ENCODE assay signal across 7 cellular contexts in genomic region chr16:68264128-68265077, GRCh38. TPM values are rescaled to one million over a fixed set of nuclear protein-coding genes. Genes with fewer than 3 reads are reported as not detected.
A peak's percentile ranks its signal among the peaks of the same experiment; 100 is the strongest.
DNase-seq lines count a peak whose midpoint lies in the region; ATAC-seq and TF ChIP-seq lines count a peak whose summit lies in the region.

SLC7A6 (plus strand) TSS chr16:68264526; CDS start chr16:68274727, 10,201 bp downstream.

- H3K27me3 Mint-ChIP-seq in central memory CD8-positive, alpha-beta T cell: no peaks in the 10 kb centered on the region

- peak within 1 kb of the TSS; percentile 86 for H3K4me3 Mint-ChIP-seq in central memory CD8-positive, alpha-beta T cell

- DNase-seq in GM13976 (ENCODE audit: low spot score): peak; percentile 92
- DNase-seq in HFF-Myc (ENCODE audit: extremely low read depth, low read depth): no peak
- DNase-seq in MV-4-11 (lab: John Stamatoyannopoulos, UW): peak; percentile 68
- peak; percentile 63 to 71 (median 68) for DNase-seq in activated CD4-positive, CD25-positive, alpha-beta regulatory T cell (lab: John Stamatoyannopoulos, UW)
- DNase-seq in central memory CD8-positive, alpha-beta T cell (ENCODE audit: low spot score in 2 of 2): peak; percentile 65 to 68
- no peak for DNase-seq in kidney epithelial cell (ENCODE audit: low read depth)
- peak; percentile 79 to 82 for DNase-seq in stimulated activated CD4-positive, alpha-beta T cell treated with anti-CD3 and anti-CD28 coated beads, Interleukin-15, amount 100 ng/mL, for 48 hours (ENCODE audit: low read depth in 2 of 2)

- H3K36me3 ChIP-seq in kidney epithelial cell (ENCODE audit: control insufficient read depth, insufficient read depth, low read length): no peaks in the 10 kb centered on the region

- in situ Hi-C loops in GM13976 (cut with MboI; ENCODE audit: low sequenced_read_pairs, unreplicated experiment): loop anchor here (5.0 kb wide), 1 partner anchor 68 kb away; no protein-coding TSS in a partner anchor

- no peaks in the 10 kb centered on the region for H3K9me3 Mint-ChIP-seq in central memory CD8-positive, alpha-beta T cell

- H3K36me3 Mint-ChIP-seq in central memory CD8-positive, alpha-beta T cell (ENCODE audit: insufficient read depth): peaks cover 17% of the 10 kb centered on the region

- H3K4me1 Mint-ChIP-seq in central memory CD8-positive, alpha-beta T cell: peaks cover 47% of the 10 kb centered on the region

- TF ChIP-seq CTCF in GM13976 (IDR thresholded peaks at IDR 0.05; ENCODE audit: borderline replicate concordance, control extremely low read depth, extremely low read depth, insufficient read depth, missing control alignments): peak; percentile 78
- TF ChIP-seq CTCF in HFF-Myc (IDR thresholded peaks at IDR 0.05; ENCODE audit: low read depth, low read length, missing control alignments): peak; percentile 71
- peak; percentile 76 for TF ChIP-seq CTCF in kidney epithelial cell (IDR thresholded peaks at IDR 0.05; ENCODE audit: insufficient read depth, low read length, poor library complexity, severe bottlenecking)

- ATAC-seq in central memory CD8-positive, alpha-beta T cell (replicated peaks; ENCODE audit: extremely low read depth, poor library complexity, severe bottlenecking): peak; percentile 77

- H3K4me3 ChIP-seq in HFF-Myc (replicated peaks; ENCODE audit: low read depth, low read length) (peak within 1 kb of the TSS; percentile 92), kidney epithelial cell (ENCODE audit: low read depth, low read length) (peak within 1 kb of the TSS; percentile 55)

- no peaks in the 10 kb centered on the region for H3K27me3 ChIP-seq in kidney epithelial cell (ENCODE audit: control insufficient read depth, insufficient read depth, low read length)

- peak within 1 kb of the TSS; percentile 97 for H3K27ac Mint-ChIP-seq in central memory CD8-positive, alpha-beta T cell (ENCODE audit: low read depth)

RNA-seq across cellular contexts. Expression of gene SLC7A6, which starts in this region (rescaled TPM):
- total RNA-seq in kidney epithelial cell: 12.1 and 29.4 TPM in 2 replicates

Comparison
In these comparisons a context has a peak if more than half of its experiments do, and no peak if none do; other contexts are left out.
1. DNase-seq: peak in GM13976 (single experiment), MV-4-11 (single experiment), activated CD4-positive, CD25-positive, alpha-beta regulatory T cell (4 of 4), central memory CD8-positive, alpha-beta T cell (2 of 2) and stimulated activated CD4-positive, alpha-beta T cell treated with anti-CD3 and anti-CD28 coated beads, Interleukin-15, amount 100 ng/mL, for 48 hours (2 of 2); none in HFF-Myc (single experiment) and kidney epithelial cell (single experiment).
2. Peak in every context shown above with its lines, with median percentiles within 50 percentile points of each other: CTCF ChIP-seq.